ENCODE assay signal across 16 cellular contexts in genomic region chr12:59004466-59004865, GRCh38.
A peak's percentile ranks its signal among the peaks of the same experiment; 100 is the strongest.
DNase-seq lines count a peak whose midpoint lies in the region; ATAC-seq and TF ChIP-seq lines count a peak whose summit lies in the region.
"Had no signal": no experiment of that assay in that cellular context is flagged by ENCODE, and none has a peak within 500 bp of the region (broad histone marks: within the 10 kb centered on the region; RNA-seq: fewer than 3 reads in every experiment).

No MANE protein-coding gene starts in this region.

- peaks cover 2% of the 10 kb centered on the region; the same call in 1 of the 2 replicates for H3K4me1 ChIP-seq in IMR-90 (ENCODE audit: control insufficient read depth, insufficient read depth, low read length)
- H3K4me1 ChIP-seq in SJSA1 (replicated peaks): peaks cover 26% of the 10 kb centered on the region
- peaks cover 9% of the 10 kb centered on the region for H3K4me1 ChIP-seq in suprapubic skin
- H3K4me1 ChIP-seq: BLaER1 had no signal

- TF ChIP-seq CTCF in IMR-90 (conservative IDR thresholded peaks at IDR 0.05; ENCODE audit: low read depth, low read length) (no peak), suprapubic skin (IDR thresholded peaks at IDR 0.05) (no peak)

- TF ChIP-seq EP300 in suprapubic skin (IDR thresholded peaks at IDR 0.05): no peak

- TF ChIP-seq RAD21 in IMR-90 (IDR thresholded peaks at IDR 0.05; ENCODE audit: low read length): no peak

- TF ChIP-seq POLR2A in IMR-90 (IDR thresholded peaks at IDR 0.05; ENCODE audit: low read depth, low read length): no peak
- TF ChIP-seq POLR2A in suprapubic skin (IDR thresholded peaks at IDR 0.05): no peak

- no peak overlapping the region for H2BK20ac ChIP-seq in IMR-90 (ENCODE audit: low read depth, low read length)

- H3K4ac ChIP-seq in IMR-90 (ENCODE audit: low read depth, low read length): no peak overlapping the region

- H2AK9ac ChIP-seq in IMR-90 (replicated peaks; ENCODE audit: low read depth, low read length, poor library complexity): no peak overlapping the region

- no peak overlapping the region for H2AFZ ChIP-seq in IMR-90 (replicated peaks; ENCODE audit: low read length, poor library complexity)

- H3K27ac ChIP-seq in IMR-90 (ENCODE audit: insufficient read depth, low read length) (no peak overlapping the region), SJSA1 (0 out of 2 replicates have a peak overlapping the region, but pooled peaks have one; percentile 7), suprapubic skin (peak overlapping the region; percentile 61)
- H3K27ac ChIP-seq: BLaER1 had no signal

- H3K9me3 ChIP-seq in IMR-90 (ENCODE audit: control insufficient read depth, insufficient read depth, low read length) (no peaks in the 10 kb centered on the region), SJSA1 (replicated peaks) (no peaks in the 10 kb centered on the region), suprapubic skin (no peaks in the 10 kb centered on the region)
- H3K9me3 ChIP-seq: BLaER1 had no signal

- H3K56ac ChIP-seq in IMR-90 (ENCODE audit: extremely low read depth, insufficient read depth, low read length): no peak overlapping the region

- no peak overlapping the region for H4K91ac ChIP-seq in IMR-90 (ENCODE audit: insufficient read depth, low read depth, low read length)

- H2BK15ac ChIP-seq in IMR-90 (ENCODE audit: low read depth, low read length): no peak overlapping the region

- no peak overlapping the region for H3K18ac ChIP-seq in IMR-90 (ENCODE audit: low read depth, low read length)

- H4K8ac ChIP-seq in IMR-90 (ENCODE audit: low read depth in 2 of 2, low read length in 2 of 2): peak overlapping the region in 1 of 2 experiments; percentile 23; a peak in 1 of 4 replicates

- in situ Hi-C loops in IMR-90 (cut with MboI; ENCODE audit: low sequenced_read_pairs): no loop called here

- CTCF ChIA-PET in IMR-90 (lab: Yijun Ruan, JAX): interaction anchor here (0.7 to 0.9 kb wide), 2 partner anchors 18 to 51 kb away, joined by 3 read pairs; no protein-coding TSS in a partner anchor

- no peak overlapping the region for H3K4me3 ChIP-seq in IMR-90 (ENCODE audit: insufficient read depth, low read depth, low read length)
- no peak overlapping the region for H3K4me3 ChIP-seq in SJSA1
- H3K4me3 ChIP-seq in suprapubic skin: no peak overlapping the region
- H3K4me3 ChIP-seq: BLaER1 had no signal

- ATAC-seq in IMR-90 (ENCODE audit: low read depth): no peak
- ATAC-seq in GM19023 (IDR thresholded peaks at IDR 0.05; ENCODE audit: unreplicated experiment): no peak
- no peak for ATAC-seq in HG02642 (IDR thresholded peaks at IDR 0.05; ENCODE audit: poor library complexity, unreplicated experiment)
- ATAC-seq in GM18867 (IDR thresholded peaks at IDR 0.05; ENCODE audit: unreplicated experiment): no peak
- ATAC-seq in GM18868 (IDR thresholded peaks at IDR 0.05; ENCODE audit: unreplicated experiment): no peak
- ATAC-seq: Panc1 had no signal

- H3K23ac ChIP-seq in IMR-90 (ENCODE audit: low read depth, low read length): no peak overlapping the region

- no peaks in the 10 kb centered on the region for H3K79me1 ChIP-seq in IMR-90 (ENCODE audit: low read depth in 1 of 2, low read length in 2 of 2)

- 0 out of 2 replicates have a peak overlapping the region, but pooled peaks have one; percentile 44 for H3K14ac ChIP-seq in IMR-90 (replicated peaks; ENCODE audit: low read depth, low read length)

- dilution Hi-C loops in IMR-90 (cut with HindIII; ENCODE audit: low sequenced_read_pairs, unreplicated experiment): no loop called here

- H2BK120ac ChIP-seq in IMR-90 (ENCODE audit: low read depth, low read length): no peak overlapping the region

- H3K27me3 ChIP-seq in IMR-90 (ENCODE audit: control insufficient read depth, insufficient read depth, low read length) (no peaks in the 10 kb centered on the region), SJSA1 (replicated peaks) (no peaks in the 10 kb centered on the region), suprapubic skin (no peaks in the 10 kb centered on the region)
- H3K27me3 ChIP-seq: BLaER1 had no signal

- H3K36me3 ChIP-seq in IMR-90 (ENCODE audit: control insufficient read depth, insufficient read depth, low read length) (no peaks in the 10 kb centered on the region), SJSA1 (no peaks in the 10 kb centered on the region), suprapubic skin (no peaks in the 10 kb centered on the region)
- H3K36me3 ChIP-seq: BLaER1 had no signal

- intact Hi-C loops in IMR-90 (cut with micrococcal nuclease): no loop called here

- H3K4me2 ChIP-seq in IMR-90 (ENCODE audit: low read depth, low read length): 0 out of 2 replicates have a peak overlapping the region, but pooled peaks have one; percentile 13
- H3K4me2 ChIP-seq: BLaER1 had no signal

- H4K20me1 ChIP-seq in IMR-90 (ENCODE audit: insufficient read depth, low read length): no peaks in the 10 kb centered on the region
- H4K20me1 ChIP-seq: BLaER1 had no signal

- WGBS in IMR-90 (ENCODE audit: extremely low coverage in 2 of 2, insufficient read length in 1 of 2), 2 experiments: no CpG with 5 or more reads among the region's 2 CpGs
- 72% methylated on average over 2 of the region's 2 CpGs for WGBS in suprapubic skin

- no peak overlapping the region for H2BK5ac ChIP-seq in IMR-90 (ENCODE audit: low read depth, low read length, poor library complexity, severe bottlenecking)

- no peaks in the 10 kb centered on the region for H3K9me1 ChIP-seq in IMR-90 (ENCODE audit: insufficient read depth, low read length)

- H3K9ac ChIP-seq in IMR-90 (ENCODE audit: low read depth, low read length): no peak overlapping the region
- H3K9ac ChIP-seq: BLaER1 had no signal

- peak; percentile 0 for DNase-seq in IMR-90
- DNase-seq in SJSA1 (ENCODE audit: low read depth in 1 of 2, low spot score in 2 of 2): peak in 1 of 2 experiments; percentile 19
- DNase-seq in fibroblast of peridontal ligament (ENCODE audit: extremely low read depth): peak; percentile 63
- no peak for DNase-seq in suprapubic skin (ENCODE audit: low spot score in 2 of 2)
- DNase-seq: DMS 273 treated with DMSO at 0.1 percent for 48 hours, H9, NCI-H1436, NCI-H345, NCI-H69, SHP77 had no signal

- no peak overlapping the region for H4K5ac ChIP-seq in IMR-90 (ENCODE audit: low read depth, low read length)

- H2AK5ac ChIP-seq in IMR-90 (ENCODE audit: low read depth, low read length): no peak overlapping the region

- BruUV-seq in IMR-90 (replicated peaks; lab: Mats Ljungman, UMichigan): no TSS peak

- POLR2A ChIA-PET in IMR-90 (lab: Charles Lee; ENCODE audit: unreplicated experiment): no interaction called here

TF ChIP-seq in IMR-90, 13 proteins besides CTCF, POLR2A, EP300 and RAD21:
- no peak for TF ChIP-seq MAFK (IDR thresholded peaks at IDR 0.05; ENCODE audit: low read depth, low read length)
TF ChIP-seq in IMR-90: peak in this region for 0.

Comparison
In these comparisons a context has a peak if more than half of its experiments do, and no peak if none do; other contexts are left out.
1. DNase-seq: peak in IMR-90 (single experiment) and fibroblast of peridontal ligament (single experiment); none in suprapubic skin (0 of 2).